In the genomic region with DNA sequence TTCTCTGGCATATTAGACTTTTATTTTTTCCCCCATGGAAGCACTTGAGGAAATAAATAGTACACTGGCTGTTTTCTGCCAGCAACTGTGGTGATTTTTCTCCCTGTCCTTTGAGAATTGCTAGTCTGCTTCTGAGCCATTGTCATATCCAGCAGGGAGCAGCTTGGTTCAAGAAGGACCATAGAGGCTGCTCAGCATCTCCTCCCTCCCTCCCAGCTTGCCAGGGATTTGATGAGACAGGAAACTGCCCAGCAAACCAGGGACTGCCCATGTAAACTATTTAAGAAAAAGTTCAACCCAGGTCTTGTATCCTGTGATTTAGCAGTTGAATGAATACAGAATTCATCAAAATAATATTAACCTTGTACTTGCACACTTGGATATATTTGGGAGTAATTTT, we compare ENCODE assay signal across 17 cellular contexts. TPM values are rescaled to one million over a fixed set of nuclear protein-coding genes. Genes with fewer than 3 reads are reported as not detected.
DNase-seq lines count a peak whose midpoint lies in the region; ATAC-seq and TF ChIP-seq lines count a peak whose summit lies in the region.
"Had no signal": no experiment of that assay in that cellular context is flagged by ENCODE, and none has a peak within 500 bp of the region (broad histone marks: within the 10 kb centered on the region; RNA-seq: fewer than 3 reads in every experiment).

No MANE protein-coding gene starts in this region.

- TF ChIP-seq CTCF in HFFc6 (IDR thresholded peaks at IDR 0.05) (no peak), endothelial cell (IDR thresholded peaks at IDR 0.05; ENCODE audit: unreplicated experiment) (no peak), GM13976 (IDR thresholded peaks at IDR 0.05; ENCODE audit: borderline replicate concordance, control extremely low read depth, extremely low read depth, insufficient read depth, missing control alignments) (no peak)

- peaks cover 46% of the 10 kb centered on the region for H3K4me1 Mint-ChIP-seq in activated CD4-positive, alpha-beta T cell treated with anti-CD3 and anti-CD28 coated beads, Interleukin-2, amount 10 ng/mL, durations not matched to agents 7 days and 5 days
- peaks cover 49% of the 10 kb centered on the region for H3K4me1 Mint-ChIP-seq in HFFc6 (ENCODE audit: low read depth)
- peaks cover 24% of the 10 kb centered on the region for H3K4me1 Mint-ChIP-seq in endothelial cell (ENCODE audit: unreplicated experiment)
- peaks cover 30 to 34% of the 10 kb centered on the region in 2 donors for H3K4me1 Mint-ChIP-seq in natural killer cell treated with Interleukin-12 subunit alpha and Interleukin-12 subunit beta and Interleukin-15 and Interleukin-18, amount 100 ng/mL, for 72 hours (ENCODE audit: low read depth in 2 of 2)

- in situ Hi-C loops in GM13976 (cut with MboI; ENCODE audit: low sequenced_read_pairs, unreplicated experiment): no loop called here

- H3K9me3 Mint-ChIP-seq in activated CD4-positive, alpha-beta T cell treated with anti-CD3 and anti-CD28 coated beads, Interleukin-2, amount 10 ng/mL, durations not matched to agents 7 days and 5 days: no peaks in the 10 kb centered on the region
- H3K9me3 Mint-ChIP-seq in HFFc6 (no peaks in the 10 kb centered on the region), endothelial cell (ENCODE audit: unreplicated experiment) (no peaks in the 10 kb centered on the region)
- H3K9me3 Mint-ChIP-seq in natural killer cell treated with Interleukin-12 subunit alpha and Interleukin-12 subunit beta and Interleukin-15 and Interleukin-18, amount 100 ng/mL, for 72 hours: no peaks in the 10 kb centered on the region

- peak overlapping the region; percentile 83 for H3K27ac Mint-ChIP-seq in activated CD4-positive, alpha-beta T cell treated with anti-CD3 and anti-CD28 coated beads, Interleukin-2, amount 10 ng/mL, durations not matched to agents 7 days and 5 days
- H3K27ac Mint-ChIP-seq in HFFc6: peak overlapping the region; percentile 88
- H3K27ac Mint-ChIP-seq in endothelial cell (ENCODE audit: unreplicated experiment): peak overlapping the region; percentile 38
- peak overlapping the region; percentile 80 to 96 for H3K27ac Mint-ChIP-seq in natural killer cell treated with Interleukin-12 subunit alpha and Interleukin-12 subunit beta and Interleukin-15 and Interleukin-18, amount 100 ng/mL, for 72 hours

- H3K27me3 Mint-ChIP-seq in activated CD4-positive, alpha-beta T cell treated with anti-CD3 and anti-CD28 coated beads, Interleukin-2, amount 10 ng/mL, durations not matched to agents 7 days and 5 days: no peaks in the 10 kb centered on the region
- no peaks in the 10 kb centered on the region; the same call in 1 of the 2 replicates for H3K27me3 Mint-ChIP-seq in HFFc6 (ENCODE audit: insufficient read depth)
- H3K27me3 Mint-ChIP-seq in endothelial cell (ENCODE audit: unreplicated experiment): no peaks in the 10 kb centered on the region
- H3K27me3 Mint-ChIP-seq in natural killer cell treated with Interleukin-12 subunit alpha and Interleukin-12 subunit beta and Interleukin-15 and Interleukin-18, amount 100 ng/mL, for 72 hours: no peaks in the 10 kb centered on the region

- H3K4me3 Mint-ChIP-seq in activated CD4-positive, alpha-beta T cell treated with anti-CD3 and anti-CD28 coated beads, Interleukin-2, amount 10 ng/mL, durations not matched to agents 7 days and 5 days: no peak overlapping the region
- H3K4me3 Mint-ChIP-seq in HFFc6 (no peak overlapping the region), endothelial cell (ENCODE audit: unreplicated experiment) (no peak overlapping the region)
- H3K4me3 Mint-ChIP-seq in natural killer cell treated with Interleukin-12 subunit alpha and Interleukin-12 subunit beta and Interleukin-15 and Interleukin-18, amount 100 ng/mL, for 72 hours: no peak overlapping the region

- peaks cover 38% of the 10 kb centered on the region for H3K36me3 Mint-ChIP-seq in activated CD4-positive, alpha-beta T cell treated with anti-CD3 and anti-CD28 coated beads, Interleukin-2, amount 10 ng/mL, durations not matched to agents 7 days and 5 days (ENCODE audit: low read depth)
- H3K36me3 Mint-ChIP-seq in HFFc6 (ENCODE audit: low read depth) (peaks cover 31% of the 10 kb centered on the region), endothelial cell (ENCODE audit: low read depth, unreplicated experiment) (peaks cover 3% of the 10 kb centered on the region)
- peaks cover 10% of the 10 kb centered on the region for H3K36me3 Mint-ChIP-seq in natural killer cell treated with Interleukin-12 subunit alpha and Interleukin-12 subunit beta and Interleukin-15 and Interleukin-18, amount 100 ng/mL, for 72 hours

- no peak for ATAC-seq in natural killer cell treated with Interleukin-12 subunit alpha and Interleukin-12 subunit beta and Interleukin-15 and Interleukin-18, amount 100 ng/mL, for 72 hours
- no peak for ATAC-seq in HG02588 (IDR thresholded peaks at IDR 0.05; ENCODE audit: unreplicated experiment)

- POLR2A ChIA-PET in activated CD4-positive, alpha-beta T cell treated with anti-CD3 and anti-CD28 coated beads, Interleukin-2, amount 10 ng/mL, durations not matched to agents 7 days and 5 days (lab: Charles Lee): interaction anchor here (0.6 kb wide), 1 partner anchor 267 kb away, joined by 6 read pairs; no protein-coding TSS in a partner anchor

- CTCF ChIA-PET in activated CD4-positive, alpha-beta T cell treated with anti-CD3 and anti-CD28 coated beads, Interleukin-2, amount 10 ng/mL, durations not matched to agents 7 days and 5 days (lab: Charles Lee): interaction anchor here (0.5 to 1.2 kb wide), 2 partner anchors 14 to 64 kb away, joined by 3 read pairs; no protein-coding TSS in a partner anchor

- DNase-seq in activated CD4-positive, alpha-beta T cell treated with anti-CD3 and anti-CD28 coated beads, Interleukin-2, amount 10 ng/mL, durations not matched to agents 7 days and 5 days: no peak
- DNase-seq in activated CD4-positive, alpha-beta T cell treated with anti-CD3 and anti-CD28 coated beads, Interleukin-2, amount 50 U/mL, for 48 hours: no peak
- DNase-seq in HFFc6: no peak
- no peak for DNase-seq in endothelial cell (ENCODE audit: low spot score)
- no peak for DNase-seq in natural killer cell treated with Interleukin-12 subunit alpha and Interleukin-12 subunit beta and Interleukin-15 and Interleukin-18, amount 100 ng/mL, for 72 hours (ENCODE audit: low spot score)
- DNase-seq in putamen (ENCODE audit: low spot score): no peak
- DNase-seq in GM13976 (ENCODE audit: low spot score): no peak
- DNase-seq: activated CD8-positive, alpha-beta memory T cell treated with anti-CD3 and anti-CD28 coated beads for 24 hours; amniotic stem cell; islet precursor cell; mesenchymal stem cell; MG63; NCI-H146; NCI-H774; stimulated activated naive CD4-positive, alpha-beta T cell treated with Interleukin-2 at 50 U/mL for 16 hours; trophoblast cell had no signal

RNA-seq across cellular contexts. Expression of a gene that starts 39.5 kb away (rescaled TPM):
- 100 to 1,000 TPM; 157 to 178 TPM for total RNA-seq in activated CD4-positive, alpha-beta T cell treated with anti-CD3 and anti-CD28 coated beads, Interleukin-2, amount 10 ng/mL, durations not matched to agents 7 days and 5 days
- total RNA-seq in HFFc6 (2021; fragmentation: NEBNext Ultra II Directional; extraction: Animal tissue kit (Norgen Biotek cat#: 25700)): 100 to 1,000 TPM; 135 to 151 (median 140) TPM
- 120 TPM for total RNA-seq in endothelial cell (ENCODE audit: unreplicated experiment)
- total RNA-seq in natural killer cell treated with Interleukin-12 subunit alpha and Interleukin-12 subunit beta and Interleukin-15 and Interleukin-18, amount 100 ng/mL, for 72 hours: 100 to 1,000 TPM; 162 to 230 TPM

Comparison
In these comparisons a context has a peak if more than half of its experiments do, and no peak if none do; other contexts are left out.
1. H3K27ac Mint-ChIP-seq: peak in every context shown above with its lines; median percentile 88 in HFFc6; 88 in natural killer cell treated with Interleukin-12 subunit alpha and Interleukin-12 subunit beta and Interleukin-15 and Interleukin-18, amount 100 ng/mL, for 72 hours; 83 in activated CD4-positive, alpha-beta T cell treated with anti-CD3 and anti-CD28 coated beads, Interleukin-2, amount 10 ng/mL, durations not matched to agents 7 days and 5 days; 38 in endothelial cell.